22 cellular contexts compared by ENCODE assay signal in genomic region chr1:235286667-235287066, GRCh38. TPM values are rescaled to one million over a fixed set of nuclear protein-coding genes. Genes with fewer than 3 reads are reported as not detected.
DNase-seq lines count a peak whose midpoint lies in the region; ATAC-seq, FAIRE-seq and TF ChIP-seq lines count a peak whose summit lies in the region.
"Had no signal": no experiment of that assay in that cellular context is flagged by ENCODE, and none has a peak within 500 bp of the region (broad histone marks: within the 10 kb centered on the region; RNA-seq: fewer than 3 reads in every experiment).

No MANE protein-coding gene starts in this region.

- H3K4ac ChIP-seq in H1 (replicated peaks; ENCODE audit: insufficient read length, low read depth, low read length) = no peak overlapping the region

- no peak for DNase-seq in activated CD4-positive, CD25-positive, alpha-beta regulatory T cell treated with anti-CD3 and anti-CD28 coated beads, Interleukin-2, amount 50 U/mL, for 72 hours
- DNase-seq in H1 (ENCODE audit: low read depth in 1 of 2, low spot score in 2 of 2) (no peak), progenitor cell of endocrine pancreas (ENCODE audit: low spot score, unreplicated experiment) (no peak), cerebellar cortex (ENCODE audit: low spot score) (no peak), omental fat pad (ENCODE audit: low spot score) (no peak), T-helper 1 cell (no peak)
- DNase-seq: KBM-7; left ventricle myocardium superior; NCI-H1092; NCI-H2081; NCI-H526; pancreas; stimulated activated CD4-positive, alpha-beta T cell treated with anti-CD3 and anti-CD28 coated beads, Interleukin-4, amount 100 ng/mL, for 24 hours had no signal

- H4K5ac ChIP-seq in H1 (ENCODE audit: insufficient read length, low read depth, low read length) = no peak overlapping the region

- H3K4me3 ChIP-seq in H1 (ENCODE audit: extremely low read depth in 1 of 4, insufficient read depth in 2 of 4, low read depth in 3 of 4, low read length in 4 of 4) = no peak overlapping the region
- H3K4me3 ChIP-seq: ascending aorta, BLaER1, pancreas, tibial nerve had no signal

- H3K4me1 Mint-ChIP-seq in IgD-negative memory B cell (peaks cover 43 to 51% (median 48%) of the 10 kb centered on the region in 3 donors), progenitor cell of endocrine pancreas (ENCODE audit: low read depth) (peaks cover 13% of the 10 kb centered on the region)

- H4K91ac ChIP-seq in H1 (replicated peaks; ENCODE audit: insufficient read length, low read length) = no peak overlapping the region

- CTCF ChIA-PET in H1 (lab: Charles Lee; ENCODE audit: partially characterized antibody) = interaction anchor here (2.5 kb wide), 1 partner anchor 11 kb away, joined by 6 read pairs; no protein-coding TSS in a partner anchor

- H3K27me3 Mint-ChIP-seq in IgD-negative memory B cell = no peaks in the 10 kb centered on the region
- H3K27me3 Mint-ChIP-seq in progenitor cell of endocrine pancreas = no peaks in the 10 kb centered on the region

- no peak overlapping the region for H2AK5ac ChIP-seq in H1 (ENCODE audit: low read depth, low read length)

- peaks cover 0 to 11% (median 1%) of the 10 kb centered on the region in 4 experiments; a peak in 3 of 7 replicates for H3K4me1 ChIP-seq in H1 (replicated peaks in 1 of 4; ENCODE audit: control insufficient read depth in 3 of 4, insufficient read depth in 4 of 4, low read length in 3 of 4)

- H3K27me3 ChIP-seq in H1 (replicated peaks in 1 of 4; ENCODE audit: control insufficient read depth in 3 of 4, extremely low read depth in 1 of 4, insufficient read depth in 3 of 4, low read length in 3 of 4) = no peaks in the 10 kb centered on the region
- H3K27me3 ChIP-seq: ascending aorta, BLaER1, pancreas, tibial nerve had no signal

- no peak for FAIRE-seq in H1 (lab: Jason Lieb, UNC)
- FAIRE-seq: colon, frontal cortex, pancreas had no signal

- H3K18ac ChIP-seq in H1 (ENCODE audit: extremely low read depth, low read length) = no peak overlapping the region

- no peak overlapping the region for H4K8ac ChIP-seq in H1 (ENCODE audit: extremely low read depth, insufficient read depth, low read length)

- 80% methylated on average over 1 of the region's 1 CpG; no CpG with 5 or more reads in 1 of the 2 experiments for WGBS in H1 (ENCODE audit: extremely low coverage in 1 of 2, insufficient coverage in 1 of 2, insufficient read length in 1 of 2, insufficient replicate concordance in 2 of 2, low coverage in 1 of 2, low lambda C conversion rate in 2 of 2, missing lambda C conversion rate in 1 of 2), 2 experiments

- H3K4me2 ChIP-seq in H1 (ENCODE audit: insufficient read depth in 1 of 2, low read depth in 2 of 2, low read length in 2 of 2) = peak overlapping the region in 1 of 2 experiments; percentile 16; a peak in 1 of 4 replicates
- H3K4me2 ChIP-seq: BLaER1 had no signal

- no peak for TF ChIP-seq EP300 in H1 (IDR thresholded peaks at IDR 0.05; ENCODE audit: borderline replicate concordance in 1 of 2, low read depth in 2 of 2, low read length in 2 of 2)

- H2BK12ac ChIP-seq in H1 (ENCODE audit: low read depth, low read length) = no peak overlapping the region

- H3K27ac ChIP-seq in H1 (ENCODE audit: low read depth, low read length) = 0 out of 2 replicates have a peak overlapping the region, but pooled peaks have one; percentile 5
- H3K27ac ChIP-seq: 22Rv1, ascending aorta, BLaER1, HL-60, pancreas, tibial nerve had no signal

- POLR2A ChIA-PET in H1 (lab: Charles Lee; ENCODE audit: partially characterized antibody) = interaction anchor here (1.4 kb wide), 1 partner anchor 40 kb away, joined by 3 read pairs; no protein-coding TSS in a partner anchor

- no peak overlapping the region for H2AFZ ChIP-seq in H1 (ENCODE audit: low read length)

- H3K9ac ChIP-seq in H1 (replicated peaks in 1 of 4; ENCODE audit: extremely low read depth in 1 of 4, low read depth in 3 of 4, low read length in 3 of 4) = no peak overlapping the region
- H3K9ac ChIP-seq: BLaER1 had no signal

- H3K79me1 ChIP-seq in H1 (ENCODE audit: low read depth, low read length) = peaks cover 7% of the 10 kb centered on the region

- H3K36me3 Mint-ChIP-seq in IgD-negative memory B cell (peaks cover 2% of the 10 kb centered on the region), progenitor cell of endocrine pancreas (ENCODE audit: insufficient read depth) (peaks cover 7% of the 10 kb centered on the region)

- peaks cover 6 to 23% of the 10 kb centered on the region in 2 experiments for H4K20me1 ChIP-seq in H1 (replicated peaks in 1 of 2; ENCODE audit: control insufficient read depth in 1 of 2, insufficient read depth in 2 of 2, low read length in 2 of 2)

- no peaks in the 10 kb centered on the region for H3K23me2 ChIP-seq in H1 (ENCODE audit: low read depth, low read length)

- no peak overlapping the region for H2BK20ac ChIP-seq in H1 (ENCODE audit: low read length)

- no peak for TF ChIP-seq CTCF in H1 (IDR thresholded peaks at IDR 0.05; ENCODE audit: control extremely low read depth in 1 of 3, insufficient read depth in 1 of 3, low read depth in 1 of 3, low read length in 3 of 3)
- no peak for TF ChIP-seq CTCF in progenitor cell of endocrine pancreas (IDR thresholded peaks at IDR 0.05; ENCODE audit: unreplicated experiment)
- TF ChIP-seq CTCF in omental fat pad (IDR thresholded peaks at IDR 0.05) = no peak

- H3K9me3 Mint-ChIP-seq in IgD-negative memory B cell = no peaks in the 10 kb centered on the region
- peaks cover 6% of the 10 kb centered on the region for H3K9me3 Mint-ChIP-seq in progenitor cell of endocrine pancreas (ENCODE audit: low read depth)

- no peak overlapping the region for H2BK120ac ChIP-seq in H1 (replicated peaks; ENCODE audit: low read depth, low read length)

- no peak overlapping the region for H2BK5ac ChIP-seq in H1 (ENCODE audit: low read depth, low read length)

- H3K56ac ChIP-seq in H1 (replicated peaks; ENCODE audit: insufficient read length, low read depth, low read length) = no peak overlapping the region

- H3K79me2 ChIP-seq in H1 (ENCODE audit: control insufficient read depth in 1 of 2, insufficient read depth in 2 of 2, low read length in 2 of 2) = peaks cover 16 to 98% of the 10 kb centered on the region in 2 experiments; a peak in 3 of 4 replicates

- H3K27ac Mint-ChIP-seq in IgD-negative memory B cell = peak overlapping the region in 2 of 3 donors; percentile 8 to 64
- H3K27ac Mint-ChIP-seq in progenitor cell of endocrine pancreas = peak overlapping the region; percentile 72

- no peak overlapping the region for H3K14ac ChIP-seq in H1 (ENCODE audit: insufficient read length)

- peak; percentile 21 to 62 for ATAC-seq in activated CD4-positive, CD25-positive, alpha-beta regulatory T cell treated with anti-CD3 and anti-CD28 coated beads, Interleukin-2, amount 50 U/mL, for 24 hours
- ATAC-seq in omental fat pad (ENCODE audit: low FRiP score) = no peak
- ATAC-seq: left ventricle myocardium superior, pancreas had no signal

- no peak for TF ChIP-seq POLR2A in H1 (IDR thresholded peaks at IDR 0.05; ENCODE audit: control extremely low read depth in 1 of 2, low read depth in 2 of 2, low read length in 2 of 2)

- no peaks in the 10 kb centered on the region for H3K9me3 ChIP-seq in H1 (ENCODE audit: insufficient read depth in 2 of 2, low read depth in 1 of 2, low read length in 1 of 2)
- H3K9me3 ChIP-seq: ascending aorta, pancreas, tibial nerve had no signal

- no peak overlapping the region for H3K23ac ChIP-seq in H1 (ENCODE audit: insufficient read length)

- H3K4me3 Mint-ChIP-seq in IgD-negative memory B cell = peak overlapping the region in 2 of 4 donors; percentile 13 to 15
- H3K4me3 Mint-ChIP-seq in progenitor cell of endocrine pancreas (ENCODE audit: low read depth) = no peak overlapping the region

- TF ChIP-seq RAD21 in H1 (IDR thresholded peaks at IDR 0.05 in 1 of 2, conservative IDR thresholded peaks at IDR 0.05 in 1 of 2; ENCODE audit: low read depth in 2 of 2, low read length in 2 of 2) = no peak

- no peaks in the 10 kb centered on the region; a peak in 1 of 8 replicates for H3K36me3 ChIP-seq in H1 (ENCODE audit: control insufficient read depth in 2 of 4, insufficient read depth in 4 of 4, low read length in 3 of 4)
- H3K36me3 ChIP-seq: ascending aorta, pancreas, tibial nerve had no signal

- no peak overlapping the region for H2BK15ac ChIP-seq in H1 (ENCODE audit: low read length)

TF ChIP-seq in H1, 55 proteins besides CTCF, POLR2A, EP300 and RAD21 (continues in another document):
- TF ChIP-seq RNF2 (IDR thresholded peaks at IDR 0.05; ENCODE audit: borderline replicate concordance, low read depth, low read length, missing control alignments, poor library complexity, severe bottlenecking) (no peak), BCL11A (IDR thresholded peaks at IDR 0.05; ENCODE audit: low read depth in 2 of 2, low read length in 2 of 2) (no peak), TAF1 (IDR thresholded peaks at IDR 0.05; ENCODE audit: low read depth, low read length) (no peak), RFX5 (IDR thresholded peaks at IDR 0.05; ENCODE audit: borderline replicate concordance, low read depth, low read length) (no peak), ASH2L (IDR thresholded peaks at IDR 0.05; ENCODE audit: low read length) (no peak), KDM5A (IDR thresholded peaks at IDR 0.05; ENCODE audit: low read length) (no peak)

RNA-seq across cellular contexts. Expression of gene ARID4B, which starts 41.3 kb away (rescaled TPM):
- polyA plus RNA-seq in IgD-negative memory B cell (66.2 TPM), H1 (2011; rRNA removed) (3.3 and 5.1 TPM in 2 replicates)
- 28.8 and 29.2 TPM in 2 replicates for total RNA-seq in H1 (2021; fragmentation: NEBNext Ultra II Directional; extraction: Animal tissue kit (Norgen Biotek cat#: 25700))
- polyA plus RNA-seq in H1 (2011; cell fraction: cytosol; rRNA removed) = 8.3 TPM
- polyA plus RNA-seq in H1 (2011; cell fraction: nucleus; rRNA removed) = 20.1 TPM
- polyA plus RNA-seq in H1 (2012, experiment 1 of 2) = 15.0 to 19.7 TPM (median 16.4 TPM) in 4 replicates
- 1.1 TPM for polyA plus RNA-seq in H1 (2012, experiment 2 of 2)
- 21.7 TPM for polyA plus RNA-seq in H1 (2013, experiment 1 of 2)
- polyA plus RNA-seq in H1 (2013, experiment 2 of 2) = 21.9 TPM
- polyA minus RNA-seq in H1 (2011; rRNA and poly(A)+ RNA removed) = 20.5 and 20.9 TPM in 2 replicates
- polyA minus RNA-seq in H1 (2011; cell fraction: cytosol; rRNA and poly(A)+ RNA removed) = 18.4 TPM
- 52.9 TPM for polyA minus RNA-seq in H1 (2011; cell fraction: nucleus; rRNA and poly(A)+ RNA removed)
- total RNA-seq in progenitor cell of endocrine pancreas (66.5 and 68.8 TPM in 2 replicates), omental fat pad (10 to 100 TPM; 29.0 to 54.5 (median 37.4) TPM)

RNA-seq across cellular contexts. Expression of gene GGPS1, which starts 41.7 kb away (rescaled TPM):
- 63.7 TPM for polyA plus RNA-seq in IgD-negative memory B cell
- 40.4 and 43.6 TPM in 2 replicates for total RNA-seq in H1 (2021; fragmentation: NEBNext Ultra II Directional; extraction: Animal tissue kit (Norgen Biotek cat#: 25700))
- polyA plus RNA-seq in H1 (2011; rRNA removed) = 10.9 and 20.9 TPM in 2 replicates
- polyA plus RNA-seq in H1 (2011; cell fraction: cytosol; rRNA removed) = 22.2 TPM
- polyA plus RNA-seq in H1 (2011; cell fraction: nucleus; rRNA removed) = 12.5 TPM
- polyA plus RNA-seq in H1 (2012, experiment 1 of 2) = 21.1 to 34.1 TPM (median 24.2 TPM) in 4 replicates
- polyA plus RNA-seq in H1 (2012, experiment 2 of 2) = 4.3 TPM
- 29.1 TPM for polyA plus RNA-seq in H1 (2013, experiment 1 of 2)
- polyA plus RNA-seq in H1 (2013, experiment 2 of 2) = 31.8 TPM
- 29.0 and 29.3 TPM in 2 replicates for polyA minus RNA-seq in H1 (2011; rRNA and poly(A)+ RNA removed)
- 11.0 TPM for polyA minus RNA-seq in H1 (2011; cell fraction: cytosol; rRNA and poly(A)+ RNA removed)
- 14.6 TPM for polyA minus RNA-seq in H1 (2011; cell fraction: nucleus; rRNA and poly(A)+ RNA removed)
- 43.3 and 50.6 TPM in 2 replicates for total RNA-seq in progenitor cell of endocrine pancreas
- total RNA-seq in omental fat pad = 10 to 100 TPM; 15.4 to 26.2 (median 17.8) TPM
